Comparison of ENCODE assay signal across 13 cellular contexts in the genomic region with DNA sequence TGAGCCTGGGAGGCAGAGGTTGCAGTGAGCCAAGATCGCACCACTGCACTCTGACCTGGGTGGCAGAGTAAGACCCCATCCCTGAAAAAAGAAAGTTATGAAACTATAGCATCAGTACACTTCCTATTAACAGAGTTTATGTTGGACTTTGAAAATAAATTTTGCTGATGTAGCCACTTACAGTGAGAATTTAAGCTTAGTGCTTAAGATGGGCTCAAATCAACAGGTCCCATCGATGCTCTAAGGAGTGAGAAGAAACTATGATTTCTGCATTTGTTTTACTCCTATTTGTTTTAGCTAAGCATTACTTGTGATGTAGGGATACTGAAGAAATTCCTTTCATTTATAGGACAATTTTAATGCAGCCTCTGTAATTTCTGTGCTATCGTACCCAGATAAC.
DNase-seq lines count a peak whose midpoint lies in the region; ATAC-seq and TF ChIP-seq lines count a peak whose summit lies in the region.
"Had no signal": no experiment of that assay in that cellular context is flagged by ENCODE, and none has a peak within 500 bp of the region (broad histone marks: within the 10 kb centered on the region; RNA-seq: fewer than 3 reads in every experiment).

No MANE protein-coding gene starts in this region.

- no peaks in the 10 kb centered on the region for H3K9me3 ChIP-seq in breast epithelium
- H3K9me3 ChIP-seq in SK-N-SH, result no peaks in the 10 kb centered on the region
- no peaks in the 10 kb centered on the region for H3K9me3 ChIP-seq in mammary epithelial cell (replicated peaks; ENCODE audit: insufficient read depth, low read length)
- no peaks in the 10 kb centered on the region for H3K9me3 ChIP-seq in upper lobe of right lung
- H3K9me3 ChIP-seq: mucosa of descending colon had no signal

- peaks cover 0 to 4% of the 10 kb centered on the region in 2 donors for H3K4me1 ChIP-seq in breast epithelium
- H3K4me1 ChIP-seq in SK-N-SH (ENCODE audit: control insufficient read depth in 1 of 2, insufficient read depth in 2 of 2, low read depth in 1 of 2, low read length in 1 of 2), result peaks cover 10 to 11% of the 10 kb centered on the region in 2 experiments
- peaks cover 17% of the 10 kb centered on the region for H3K4me1 ChIP-seq in mammary epithelial cell (ENCODE audit: insufficient read depth, low read length)
- peaks cover 15% of the 10 kb centered on the region for H3K4me1 ChIP-seq in upper lobe of right lung

- H3K79me2 ChIP-seq in SK-N-SH (ENCODE audit: insufficient read depth), result no peaks in the 10 kb centered on the region
- no peaks in the 10 kb centered on the region for H3K79me2 ChIP-seq in mammary epithelial cell (ENCODE audit: insufficient read depth, low read length)

- H3K27me3 ChIP-seq in breast epithelium (no peaks in the 10 kb centered on the region), SK-N-SH (ENCODE audit: insufficient read depth) (no peaks in the 10 kb centered on the region), mammary epithelial cell (ENCODE audit: insufficient read depth, low read length) (no peaks in the 10 kb centered on the region), upper lobe of right lung (no peaks in the 10 kb centered on the region)

- WGBS in SK-N-SH (ENCODE audit: low lambda C conversion rate), result 82% methylated on average over 3 of the region's 3 CpGs
- 92% methylated on average over 3 of the region's 3 CpGs for WGBS in mammary epithelial cell (ENCODE audit: low coverage, missing lambda C conversion rate)

- no peaks in the 10 kb centered on the region for H3K9me3 Mint-ChIP-seq in MCF 10A (ENCODE audit: unreplicated experiment)
- no peaks in the 10 kb centered on the region for H3K9me3 Mint-ChIP-seq in stimulated activated naive B cell treated with anti-CD40 and anti-IgM and Interleukin-4, amounts not matched to agents 10 μg/mL and 1 μg/mL and 100 μg/mL, for 72 hours
- H3K9me3 Mint-ChIP-seq: H9 had no signal

- no peak overlapping the region; the same call in 1 of the 2 replicates for H3K9ac ChIP-seq in SK-N-SH
- H3K9ac ChIP-seq in mammary epithelial cell (ENCODE audit: insufficient read depth, low read length), result no peak overlapping the region

- DNase-seq in MCF 10A (ENCODE audit: unreplicated experiment), result no peak
- no peak for DNase-seq in breast epithelium (ENCODE audit: low spot score in 2 of 2)
- DNase-seq in SK-N-SH, result no peak
- DNase-seq in mammary epithelial cell, result no peak
- DNase-seq in stimulated activated naive B cell treated with anti-CD40 and anti-IgM and Interleukin-4, amounts not matched to agents 10 μg/mL and 1 μg/mL and 100 μg/mL, for 72 hours, result no peak
- no peak for DNase-seq in upper lobe of right lung
- DNase-seq in coronary artery (ENCODE audit: low spot score), result no peak
- DNase-seq: H9, mucosa of descending colon, NCI-H1930, WERI-Rb-1 had no signal

- H3K4me1 Mint-ChIP-seq in MCF 10A (ENCODE audit: insufficient read depth, unreplicated experiment), result peaks cover 26% of the 10 kb centered on the region
- H3K4me1 Mint-ChIP-seq in stimulated activated naive B cell treated with anti-CD40 and anti-IgM and Interleukin-4, amounts not matched to agents 10 μg/mL and 1 μg/mL and 100 μg/mL, for 72 hours, result peaks cover 9 to 24% of the 10 kb centered on the region in 2 donors

- H3K27ac ChIP-seq in breast epithelium (no peak overlapping the region), SK-N-SH (ENCODE audit: low read depth in 2 of 2, low read length in 1 of 2) (peak overlapping the region; percentile 59 to 92; a peak in 3 of 4 replicates), mammary epithelial cell (ENCODE audit: insufficient read depth, low read depth, low read length) (peak overlapping the region; percentile 29), upper lobe of right lung (no peak overlapping the region), coronary artery (peak overlapping the region in 1 of 2 donors; percentile 52)
- H3K27ac ChIP-seq: HL-60, WERI-Rb-1 had no signal

- H2AFZ ChIP-seq in SK-N-SH (ENCODE audit: low read depth) (no peak overlapping the region), mammary epithelial cell (ENCODE audit: low read depth, low read length) (peak overlapping the region; percentile 34)

- no peaks in the 10 kb centered on the region for H3K27me3 Mint-ChIP-seq in MCF 10A (ENCODE audit: insufficient read depth, unreplicated experiment)
- H3K27me3 Mint-ChIP-seq in stimulated activated naive B cell treated with anti-CD40 and anti-IgM and Interleukin-4, amounts not matched to agents 10 μg/mL and 1 μg/mL and 100 μg/mL, for 72 hours, result no peaks in the 10 kb centered on the region

- peaks cover 29% of the 10 kb centered on the region for H3F3A ChIP-seq in SK-N-SH (replicated peaks; ENCODE audit: insufficient read depth)

- TF ChIP-seq CTCF in MCF 10A (IDR thresholded peaks at IDR 0.05; ENCODE audit: unreplicated experiment) (no peak), breast epithelium (IDR thresholded peaks at IDR 0.05) (no peak), SK-N-SH (IDR thresholded peaks at IDR 0.05) (no peak), mammary epithelial cell (conservative IDR thresholded peaks at IDR 0.05 in 1 of 2, IDR thresholded peaks at IDR 0.05 in 1 of 2; ENCODE audit: extremely low read depth in 1 of 2, insufficient read depth in 1 of 2, low read depth in 1 of 2, low read length in 2 of 2) (no peak), upper lobe of right lung (IDR thresholded peaks at IDR 0.05) (no peak), coronary artery (IDR thresholded peaks at IDR 0.05) (no peak)

- CTCF ChIA-PET in MCF 10A (lab: Yijun Ruan, JAX), result interaction anchor here (0.6 to 6.8 kb wide), 3 partner anchors 228 to 270 kb away, joined by 3 to 93 read pairs (median 3); no protein-coding TSS in a partner anchor
- CTCF ChIA-PET in SK-N-SH (lab: Yijun Ruan, JAX), result interaction anchor here (0.9 to 12.1 kb wide), 4 partner anchors 232 to 303 kb away, joined by 3 to 132 read pairs (median 8); no protein-coding TSS in a partner anchor
- CTCF ChIA-PET in mammary epithelial cell (lab: Charles Lee; ENCODE audit: low non-redundant PET), result no interaction called here

- ATAC-seq in stimulated activated naive B cell treated with anti-CD40 and anti-IgM and Interleukin-4, amounts not matched to agents 10 μg/mL and 1 μg/mL and 100 μg/mL, for 72 hours (replicated peaks), result no peak
- ATAC-seq in upper lobe of right lung (no peak), GM19463 (IDR thresholded peaks at IDR 0.05; ENCODE audit: unreplicated experiment) (no peak)

- H3K36me3 ChIP-seq in breast epithelium (no peaks in the 10 kb centered on the region), SK-N-SH (replicated peaks in 1 of 2; ENCODE audit: control insufficient read depth in 1 of 2, insufficient read depth in 2 of 2, low read length in 1 of 2) (no peaks in the 10 kb centered on the region), mammary epithelial cell (ENCODE audit: insufficient read depth, low read length) (no peaks in the 10 kb centered on the region), upper lobe of right lung (no peaks in the 10 kb centered on the region)

- in situ Hi-C loops in mammary epithelial cell (cut with MboI; ENCODE audit: low sequenced_read_pairs in 2 of 2), result loop anchor here (5.0 to 10.0 kb wide), 2 partner anchors 238 to 496 kb away; no protein-coding TSS in a partner anchor

- H3K4me3 ChIP-seq in breast epithelium (no peak overlapping the region), SK-N-SH (ENCODE audit: low read depth in 2 of 2, low read length in 1 of 2) (no peak overlapping the region), mammary epithelial cell (replicated peaks in 1 of 3; ENCODE audit: insufficient read depth in 1 of 3, low read depth in 2 of 3, low read length in 3 of 3) (no peak overlapping the region), upper lobe of right lung (no peak overlapping the region), coronary artery (no peak overlapping the region)
- H3K4me3 ChIP-seq: mucosa of descending colon had no signal

- no TSS peak for BruUV-seq in MCF 10A (replicated peaks; lab: Mats Ljungman, UMichigan)
- BruUV-seq in mammary epithelial cell (replicated peaks; lab: Mats Ljungman, UMichigan), result no TSS peak

- intact Hi-C loops in MCF 10A (cut with micrococcal nuclease), result loop anchor here (5.0 kb wide), 1 partner anchor 438 kb away; a partner anchor contains a TSS
- intact Hi-C loops in breast epithelium (cut with DNase I; ENCODE audit: low total_unique reads), result loop anchor here (10.0 kb wide), 2 partner anchors 496 to 894 kb away; no protein-coding TSS in a partner anchor
- intact Hi-C loops in mammary epithelial cell (cut with micrococcal nuclease), result loop anchor here (5.0 to 10.0 kb wide), 3 partner anchors 173 to 363 kb away; a partner anchor contains a TSS
- intact Hi-C loops in upper lobe of right lung (cut with DNase I), result loop anchor here (10.0 kb wide), 1 partner anchor 236 kb away; no protein-coding TSS in a partner anchor

- H3K4me2 ChIP-seq in SK-N-SH, result peak overlapping the region; percentile 66; the same call in 1 of the 2 replicates
- H3K4me2 ChIP-seq in mammary epithelial cell (ENCODE audit: insufficient read depth, low read depth, low read length), result peak overlapping the region; percentile 56

- dilution Hi-C loops in mammary epithelial cell (cut with HindIII; ENCODE audit: low sequenced_read_pairs), result loop anchor here (5.0 kb wide), 2 partner anchors 243 to 298 kb away; no protein-coding TSS in a partner anchor

- TF ChIP-seq POLR2A in breast epithelium (IDR thresholded peaks at IDR 0.05), result no peak

- POLR2A ChIA-PET in MCF 10A (lab: Yijun Ruan, JAX), result interaction anchor here (1.0 to 4.2 kb wide), 9 partner anchors 12 to 240 kb away, joined by 3 to 40 read pairs (median 4); a partner anchor contains a TSS
- POLR2A ChIA-PET in SK-N-SH (lab: Yijun Ruan, JAX), result no interaction called here

- H4K20me1 ChIP-seq in SK-N-SH (ENCODE audit: insufficient read depth) (no peaks in the 10 kb centered on the region), mammary epithelial cell (ENCODE audit: insufficient read depth, low read length) (no peaks in the 10 kb centered on the region)

- H3K9me2 ChIP-seq in SK-N-SH, result no peaks in the 10 kb centered on the region

- H3K36me3 Mint-ChIP-seq in MCF 10A (ENCODE audit: insufficient read depth, unreplicated experiment), result no peaks in the 10 kb centered on the region
- no peaks in the 10 kb centered on the region for H3K36me3 Mint-ChIP-seq in stimulated activated naive B cell treated with anti-CD40 and anti-IgM and Interleukin-4, amounts not matched to agents 10 μg/mL and 1 μg/mL and 100 μg/mL, for 72 hours

- no peak overlapping the region for H3K4me3 Mint-ChIP-seq in MCF 10A (ENCODE audit: unreplicated experiment)
- H3K4me3 Mint-ChIP-seq in stimulated activated naive B cell treated with anti-CD40 and anti-IgM and Interleukin-4, amounts not matched to agents 10 μg/mL and 1 μg/mL and 100 μg/mL, for 72 hours, result no peak overlapping the region
- H3K4me3 Mint-ChIP-seq: H9 had no signal

- peak overlapping the region; percentile 90 for H3K27ac Mint-ChIP-seq in MCF 10A (ENCODE audit: low read depth, unreplicated experiment)
- H3K27ac Mint-ChIP-seq in stimulated activated naive B cell treated with anti-CD40 and anti-IgM and Interleukin-4, amounts not matched to agents 10 μg/mL and 1 μg/mL and 100 μg/mL, for 72 hours, result peak overlapping the region; percentile 73

- TF ChIP-seq EP300 in SK-N-SH (IDR thresholded peaks at IDR 0.05; ENCODE audit: borderline replicate concordance in 1 of 2, low read depth in 1 of 2, low read length in 1 of 2), result no peak

- no peak for TF ChIP-seq RAD21 in SK-N-SH (IDR thresholded peaks at IDR 0.05; ENCODE audit: low read length)

TF ChIP-seq in SK-N-SH, 30 proteins besides CTCF, POLR2A, EP300 and RAD21 (continues in another document):
- no peak for TF ChIP-seq SIN3A (IDR thresholded peaks at IDR 0.05; ENCODE audit: borderline replicate concordance, low read depth, low read length)

Comparison
In these comparisons a context has a peak if more than half of its experiments do, and no peak if none do; other contexts are left out.
1. H3K27ac ChIP-seq: peak in SK-N-SH (2 of 2) and mammary epithelial cell (single experiment); none in breast epithelium (0 of 2) and upper lobe of right lung (single experiment).